ENCODE assay signal across 37 cellular contexts in the genomic region with DNA sequence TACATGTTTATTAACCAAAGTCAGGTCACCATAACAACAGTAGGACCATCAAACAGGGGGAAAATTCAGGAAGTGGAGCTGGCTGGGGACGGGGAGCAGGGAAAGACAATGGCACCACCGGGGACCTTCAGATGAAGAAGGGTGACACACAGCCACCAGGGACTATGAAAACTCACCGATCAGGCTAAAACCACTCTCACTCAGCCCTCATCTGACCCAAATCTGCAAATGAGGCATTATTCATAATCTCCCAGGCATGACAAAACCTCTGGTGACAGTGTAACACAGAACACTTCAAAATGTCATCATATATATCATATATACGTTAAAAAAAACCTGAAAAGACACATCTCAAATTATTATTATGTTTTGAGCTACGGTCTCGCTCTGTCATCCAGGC.
"Had no signal": no experiment of that assay in that cellular context is flagged by ENCODE, and none has a peak within 500 bp of the region (broad histone marks: within the 10 kb centered on the region; RNA-seq: fewer than 3 reads in every experiment).

No MANE protein-coding gene starts in this region.

- H3K27me3 ChIP-seq: adrenal gland, body of pancreas, breast epithelium, Peyer's patch, SJSA1 had no signal

- H3K27ac ChIP-seq: breast epithelium, KMS-11, Peyer's patch, SJSA1, VCaP had no signal

- H3K4me2 ChIP-seq: KMS-11, SK-N-SH had no signal

- DNase-seq: activated B cell treated with CpG ODN at 0.5 μM for 24 hours; activated CD4-positive, alpha-beta T cell treated with anti-CD3 and anti-CD28 coated beads for 4 hours; activated CD4-positive, alpha-beta T cell treated with anti-CD3 and anti-CD28 coated beads, Interleukin-2, amount 50 U/mL, for 4 hours; activated CD4-positive, CD25-positive, alpha-beta regulatory T cell treated with anti-CD3 and anti-CD28 coated beads, Interleukin-2, amount 50 U/mL, for 72 hours; activated CD8-positive, alpha-beta T cell treated with anti-CD3 and anti-CD28 coated beads for 36 hours; activated gamma-delta T cell; activated naive CD4-positive, alpha-beta T cell treated with Interleukin-2 at 50 U/mL for 16 hours; activated T-cell treated with anti-CD3 and anti-CD28 coated beads, Interleukin-2, amount 50 U/mL, for 1 hour; activated T-cell treated with anti-CD3 and anti-CD28 coated beads, Interleukin-2, amount 50 U/mL, for 72 hours; adrenal gland; body of pancreas; cerebellar nuclear complex; MM.1S; MV-4-11; NCI-H1092; NCI-H1436 treated with DMSO at 0.1 percent for 48 hours; NCI-H1694 treated with DMSO at 0.1 percent for 48 hours; NCI-H2029 treated with DMSO at 0.1 percent for 48 hours; NCI-H2107; NCI-H2171; NCI-H510A; NCI-H526; NCI-H748 treated with DMSO at 0.1 percent for 48 hours; NK-92 treated with Interleukin-12 subunit alpha and Interleukin-12 subunit beta, amount 100 ng/mL, for 24 hours; PC-3; Peyer's patch; RPMI8226; SHP77 treated with DMSO at 0.1 percent for 48 hours; SK-N-SH; T-helper 9 cell had no signal

- ATAC-seq: activated CD8-positive, alpha-beta T cell treated with anti-CD3 and anti-CD28 coated beads for 36 hours; activated naive CD4-positive, alpha-beta T cell treated with anti-CD3 and anti-CD28 coated beads, Interleukin-2, amount 50 U/mL, for 72 hours; activated T-cell treated with anti-CD3 and anti-CD28 coated beads, Interleukin-2, amount 50 U/mL, for 72 hours; body of pancreas; PC-3 had no signal

- H3K9me3 ChIP-seq: adrenal gland, body of pancreas, breast epithelium, Peyer's patch, SJSA1, SK-N-SH had no signal

- H3K4me3 ChIP-seq: adrenal gland, body of pancreas, breast epithelium, Peyer's patch, SJSA1 had no signal

- H3K9ac ChIP-seq: KMS-11, SK-N-SH had no signal

- H3K4me1 ChIP-seq: adrenal gland, breast epithelium, SJSA1 had no signal

- H3K27me3 Mint-ChIP-seq: activated B cell treated with CpG ODN at 0.5 μM for 24 hours; activated CD8-positive, alpha-beta T cell treated with anti-CD3 and anti-CD28 coated beads for 36 hours had no signal

- H3K27ac Mint-ChIP-seq: activated B cell treated with CpG ODN at 0.5 μM for 24 hours; activated CD8-positive, alpha-beta T cell treated with anti-CD3 and anti-CD28 coated beads for 36 hours; activated T-cell treated with anti-CD3 and anti-CD28 coated beads, Interleukin-2, amount 50 U/mL, for 72 hours; activated T-helper 2 cell treated with anti-CD3 and anti-CD28 coated beads, Interferon-gamma antibody, Interleukin-2, Interleukin-4, amounts not matched to agents 10 μg/mL and 5 μg/mL and 100 μg/mL, durations not matched to agents 14 hours and 24 hours and 36 hours; T-helper 1 cell treated with Interleukin-12 subunit alpha and Interleukin-12 subunit beta and Interleukin-4 antibody, amounts not matched to agents 30 μg/mL and 1 μg/mL, for 36 hours had no signal

- H3K9me3 Mint-ChIP-seq: activated B cell treated with CpG ODN at 0.5 μM for 24 hours; activated CD8-positive, alpha-beta T cell treated with anti-CD3 and anti-CD28 coated beads for 36 hours; activated naive CD4-positive, alpha-beta T cell treated with anti-CD3 and anti-CD28 coated beads, Interleukin-2, amount 50 U/mL, for 72 hours had no signal

- H3K4me3 Mint-ChIP-seq: activated B cell treated with CpG ODN at 0.5 μM for 24 hours; activated CD8-positive, alpha-beta T cell treated with anti-CD3 and anti-CD28 coated beads for 36 hours; activated T-cell treated with anti-CD3 and anti-CD28 coated beads, Interleukin-2, amount 50 U/mL, for 72 hours; T-helper 1 cell treated with Interleukin-12 subunit alpha and Interleukin-12 subunit beta and Interleukin-4 antibody, amounts not matched to agents 30 μg/mL and 1 μg/mL, for 36 hours had no signal
